9 cellular contexts compared by ENCODE assay signal in the genomic region with DNA sequence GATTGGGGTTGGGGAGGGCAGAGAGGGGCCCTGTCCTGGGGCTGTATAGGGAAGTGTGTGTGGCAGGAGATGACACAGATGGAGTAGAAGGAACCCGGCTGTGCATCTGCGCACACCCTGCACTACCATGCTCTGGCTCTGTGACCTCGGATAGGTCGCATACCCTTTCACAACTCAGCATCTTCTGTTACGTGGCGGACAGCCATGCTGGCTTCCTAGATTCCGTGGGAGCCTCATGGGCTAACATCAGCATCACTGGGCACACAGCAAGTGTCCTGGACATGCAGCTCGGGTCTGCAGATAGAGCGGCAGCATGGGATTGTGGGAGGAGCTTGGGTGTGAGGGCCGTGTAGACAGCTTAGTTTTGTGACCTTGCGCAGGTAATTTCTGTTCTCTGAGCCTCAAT. TPM values are rescaled to one million over a fixed set of nuclear protein-coding genes. Genes with fewer than 3 reads are reported as not detected.
A peak's percentile ranks its signal among the peaks of the same experiment; 100 is the strongest.
DNase-seq lines count a peak whose midpoint lies in the region; ATAC-seq and TF ChIP-seq lines count a peak whose summit lies in the region.
"Had no signal": no experiment of that assay in that cellular context is flagged by ENCODE, and none has a peak within 500 bp of the region (broad histone marks: within the 10 kb centered on the region; RNA-seq: fewer than 3 reads in every experiment).

No MANE protein-coding gene starts in this region.

- H3K4me3 ChIP-seq in Caco-2 (ENCODE audit: low read depth, low read length) (no peak overlapping the region), Karpas-422 (ENCODE audit: low read length) (peak overlapping the region; percentile 96), neuronal stem cell (ENCODE audit: low read length in 2 of 2) (peak overlapping the region; percentile 40 to 85)

- H3K4me1 ChIP-seq in Caco-2 (peaks cover 10% of the 10 kb centered on the region), Karpas-422 (ENCODE audit: low read length) (peaks cover 53% of the 10 kb centered on the region), neuronal stem cell (ENCODE audit: control insufficient read depth in 2 of 2, insufficient read depth in 1 of 2, low read depth in 1 of 2, low read length in 2 of 2) (peaks cover 10 to 11% of the 10 kb centered on the region in 2 donors)

- H4K8ac ChIP-seq in neuronal stem cell (ENCODE audit: low read depth, low read length): no peak overlapping the region

- H4K20me1 ChIP-seq in Karpas-422 (ENCODE audit: insufficient read depth, low read depth, low read length): peaks cover 52% of the 10 kb centered on the region

- no peaks in the 10 kb centered on the region for H3K27me3 Mint-ChIP-seq in Caco-2 (ENCODE audit: insufficient read depth, unreplicated experiment)
- H3K27me3 Mint-ChIP-seq in brain: peaks cover 2% of the 10 kb centered on the region

- H3K36me3 ChIP-seq in Caco-2 (ENCODE audit: control insufficient read depth, insufficient read depth, low read length) (peaks cover 7% of the 10 kb centered on the region), Karpas-422 (ENCODE audit: insufficient read depth, low read length) (peaks cover 31% of the 10 kb centered on the region), neuronal stem cell (replicated peaks in 1 of 2; ENCODE audit: control insufficient read depth in 2 of 2, insufficient read depth in 2 of 2, low read length in 2 of 2) (peaks cover 28 to 54% of the 10 kb centered on the region in 2 donors)

- H3K9ac ChIP-seq in Karpas-422 (ENCODE audit: low read length) (peak overlapping the region; percentile 100), neuronal stem cell (ENCODE audit: low read depth, low read length, poor library complexity) (no peak overlapping the region)

- no peak overlapping the region for H2BK5ac ChIP-seq in neuronal stem cell (ENCODE audit: low read length)

- no peak overlapping the region for H2BK120ac ChIP-seq in neuronal stem cell (ENCODE audit: low read depth, low read length)

- H3K14ac ChIP-seq in neuronal stem cell (ENCODE audit: low read length): no peak overlapping the region

- no peak overlapping the region for H3K18ac ChIP-seq in neuronal stem cell (ENCODE audit: low read length)

- peak overlapping the region; percentile 77 for H3K27ac Mint-ChIP-seq in Caco-2 (ENCODE audit: unreplicated experiment)
- H3K27ac Mint-ChIP-seq in brain: peak overlapping the region in 4 of 5 experiments; percentile 79 to 89 (median 84)

- H3K4me3 Mint-ChIP-seq in Caco-2 (ENCODE audit: unreplicated experiment): peak overlapping the region; percentile 75
- peak overlapping the region; percentile 89 to 98 (median 95) for H3K4me3 Mint-ChIP-seq in brain

- no peak for TF ChIP-seq CTCF in Caco-2 (IDR thresholded peaks at IDR 0.05; ENCODE audit: insufficient read depth in 1 of 2, low read depth in 1 of 2, low read length in 1 of 2, severe bottlenecking in 1 of 2, unreplicated experiment in 1 of 2)
- no peak for TF ChIP-seq CTCF in brain (conservative IDR thresholded peaks at IDR 0.05)

- CTCF ChIA-PET in Caco-2 (lab: Charles Lee): no interaction called here

- H3K23ac ChIP-seq in neuronal stem cell (ENCODE audit: low read depth, low read length, poor library complexity): no peak overlapping the region

- H3K9me3 Mint-ChIP-seq in Caco-2 (ENCODE audit: unreplicated experiment): no peaks in the 10 kb centered on the region
- H3K9me3 Mint-ChIP-seq in brain: no peaks in the 10 kb centered on the region

- no peaks in the 10 kb centered on the region for H3K9me3 ChIP-seq in Caco-2
- H3K9me3 ChIP-seq in Karpas-422 (ENCODE audit: low read length): no peaks in the 10 kb centered on the region
- no peaks in the 10 kb centered on the region for H3K9me3 ChIP-seq in neuronal stem cell (replicated peaks in 1 of 2; ENCODE audit: control insufficient read depth in 2 of 2, insufficient read depth in 1 of 2, low read depth in 1 of 2, low read length in 2 of 2)

- H3K27ac ChIP-seq in Karpas-422 (ENCODE audit: low read length) (peak overlapping the region; percentile 94), neuronal stem cell (replicated peaks; ENCODE audit: low read length) (no peak overlapping the region)

- no peak for DNase-seq in Caco-2
- peak; percentile 46 for DNase-seq in Karpas-422
- DNase-seq in neuronal stem cell (ENCODE audit: low spot score): no peak
- DNase-seq in NCI-H1930 (lab: John Stamatoyannopoulos, UW): no peak
- DNase-seq in HUDEP-2 (lab: John Stamatoyannopoulos, UW; ENCODE audit: unreplicated experiment in 76 of 76): no peak
- DNase-seq in activated CD4-positive, alpha-beta T cell treated with anti-CD3 and anti-CD28 coated beads, Interleukin-2, amount 50 U/mL, for 1 hour: no peak
- DNase-seq: stimulated activated CD4-positive, alpha-beta T cell treated with anti-CD3 and anti-CD28 coated beads, Interleukin-2, amount 100 ng/mL, for 24 hours had no signal

- no peak overlapping the region for H2AFZ ChIP-seq in Karpas-422 (ENCODE audit: low read length)
- no peak overlapping the region for H2AFZ ChIP-seq in neuronal stem cell (ENCODE audit: low read length)

- H3K4ac ChIP-seq in neuronal stem cell (ENCODE audit: low read length): no peak overlapping the region

- no peak overlapping the region for H4K91ac ChIP-seq in neuronal stem cell (ENCODE audit: low read depth, low read length, poor library complexity)

- no peak for ATAC-seq in HG03571 (IDR thresholded peaks at IDR 0.05; ENCODE audit: unreplicated experiment)

- no peak overlapping the region for H2AK5ac ChIP-seq in neuronal stem cell (ENCODE audit: low read depth, low read length)

- H2BK12ac ChIP-seq in neuronal stem cell (ENCODE audit: low read length): no peak overlapping the region

- no peaks in the 10 kb centered on the region for H3K9me2 ChIP-seq in Karpas-422 (replicated peaks; ENCODE audit: insufficient read depth, low read length)

- H3K36me3 Mint-ChIP-seq in Caco-2 (ENCODE audit: insufficient read depth, unreplicated experiment) (peaks cover 67% of the 10 kb centered on the region), brain (peaks cover 26% of the 10 kb centered on the region)

- peaks cover 14% of the 10 kb centered on the region for H3K79me1 ChIP-seq in neuronal stem cell (ENCODE audit: low read depth, low read length)

- H3K27me3 ChIP-seq in Caco-2 (replicated peaks; ENCODE audit: control insufficient read depth, insufficient read depth, low read length): no peaks in the 10 kb centered on the region
- H3K27me3 ChIP-seq in Karpas-422 (ENCODE audit: low read length): no peaks in the 10 kb centered on the region
- H3K27me3 ChIP-seq in neuronal stem cell (ENCODE audit: control insufficient read depth in 3 of 3, insufficient read depth in 3 of 3, low read depth in 1 of 3, low read length in 3 of 3): no peaks in the 10 kb centered on the region

- H3K79me2 ChIP-seq in Karpas-422 (ENCODE audit: low read length): peaks cover 79% of the 10 kb centered on the region

- H3K4me1 Mint-ChIP-seq in Caco-2 (ENCODE audit: low read depth, unreplicated experiment) (peaks cover 28% of the 10 kb centered on the region), brain (peaks cover 47% of the 10 kb centered on the region)

- H3K4me2 ChIP-seq in Karpas-422 (ENCODE audit: low read depth, low read length, poor library complexity, severe bottlenecking) (peak overlapping the region; percentile 98), neuronal stem cell (ENCODE audit: insufficient read depth, low read length, poor library complexity, severe bottlenecking) (no peak overlapping the region)

- intact Hi-C loops in Caco-2 (cut with micrococcal nuclease; ENCODE audit: unreplicated experiment): no loop called here

- BruUV-seq in Caco-2 (replicated peaks; lab: Mats Ljungman, UMichigan): no TSS peak

- WGBS in neuronal stem cell (ENCODE audit: extremely low coverage in 2 of 2, insufficient read length in 2 of 2, insufficient replicate concordance in 1 of 2), 2 donors: no CpG with 5 or more reads among the region's 11 CpGs

- POLR2A ChIA-PET in Caco-2 (lab: Charles Lee): interaction anchor here (0.5 kb wide), 1 partner anchor 30 kb away, joined by 3 read pairs; no protein-coding TSS in a partner anchor

- H2BK15ac ChIP-seq in neuronal stem cell (ENCODE audit: low read length): no peak overlapping the region

RNA-seq across cellular contexts. Expression of a gene that starts 9.2 kb away (rescaled TPM):
- total RNA-seq in Caco-2 (2022): 59.0 and 60.1 TPM in 2 replicates
- 56.8 and 124 TPM in 2 replicates for total RNA-seq in Karpas-422 (2014; rRNA removed; shearing (Covaris generic); ENCODE audit: low replicate concordance)
- 69.8 TPM for polyA plus RNA-seq in brain (ENCODE audit: insufficient read depth, low read depth, low replicate concordance)
- polyA plus RNA-seq in neuronal stem cell (2013, experiment 1 of 2): 31.9 TPM
- polyA plus RNA-seq in neuronal stem cell (2013, experiment 2 of 2): 31.7 TPM

RNA-seq across cellular contexts. Expression of a gene that starts 9.4 kb away (rescaled TPM):
- 1,528 and 1,598 TPM in 2 replicates for total RNA-seq in Caco-2 (2022)
- total RNA-seq in Karpas-422 (2014; rRNA removed; shearing (Covaris generic); ENCODE audit: low replicate concordance): 3,451 and 4,363 TPM in 2 replicates
- 2,927 TPM for polyA plus RNA-seq in brain (ENCODE audit: insufficient read depth, low read depth, low replicate concordance)
- 6,578 TPM for polyA plus RNA-seq in neuronal stem cell (2013, experiment 1 of 2)
- 6,505 TPM for polyA plus RNA-seq in neuronal stem cell (2013, experiment 2 of 2)

RNA-seq across cellular contexts. Expression of a gene that starts 17.9 kb away (rescaled TPM):
- total RNA-seq in Caco-2 (2022): not detected in 2 replicates
- total RNA-seq in Karpas-422 (2014; rRNA removed; shearing (Covaris generic); ENCODE audit: low replicate concordance): not detected in 2 replicates
- not detected for polyA plus RNA-seq in brain (ENCODE audit: insufficient read depth, low read depth, low replicate concordance)
- not detected for polyA plus RNA-seq in neuronal stem cell (2013, experiment 1 of 2)
- not detected for polyA plus RNA-seq in neuronal stem cell (2013, experiment 2 of 2)
